22 cellular contexts compared by ENCODE assay signal in genomic region chr9:100292414-100292813, GRCh38.
"Had no signal": no experiment of that assay in that cellular context is flagged by ENCODE, and none has a peak within 500 bp of the region (broad histone marks: within the 10 kb centered on the region; RNA-seq: fewer than 3 reads in every experiment).

No MANE protein-coding gene starts in this region.

- H3K4me1 ChIP-seq: SJSA1 had no signal

- H3K27ac ChIP-seq: SJSA1, SK-N-MC had no signal

- DNase-seq: IMR-90, Karpas-422, KG1, MG63, NCI-H1092, NCI-H1105 treated with DMSO at 0.1 percent for 48 hours, NCI-H1417 treated with DMSO at 0.1 percent for 48 hours, NCI-H146, NCI-H1694 treated with DMSO at 0.1 percent for 48 hours, NCI-H2029, NCI-H2081 treated with DMSO at 0.1 percent for 48 hours, NCI-H2171, NCI-H226, NCI-H446, NCI-H510A, NCI-H69, NCI-H774, Right ventricle myocardium superior, RPMI8226, SIG-M5 had no signal

- H3K4me3 ChIP-seq: MG63, SJSA1, SK-N-MC had no signal

- H3K9me3 ChIP-seq: SJSA1 had no signal

- H3K27me3 ChIP-seq: MG63, SJSA1 had no signal
